13 cellular contexts compared by ENCODE assay signal in the genomic region with DNA sequence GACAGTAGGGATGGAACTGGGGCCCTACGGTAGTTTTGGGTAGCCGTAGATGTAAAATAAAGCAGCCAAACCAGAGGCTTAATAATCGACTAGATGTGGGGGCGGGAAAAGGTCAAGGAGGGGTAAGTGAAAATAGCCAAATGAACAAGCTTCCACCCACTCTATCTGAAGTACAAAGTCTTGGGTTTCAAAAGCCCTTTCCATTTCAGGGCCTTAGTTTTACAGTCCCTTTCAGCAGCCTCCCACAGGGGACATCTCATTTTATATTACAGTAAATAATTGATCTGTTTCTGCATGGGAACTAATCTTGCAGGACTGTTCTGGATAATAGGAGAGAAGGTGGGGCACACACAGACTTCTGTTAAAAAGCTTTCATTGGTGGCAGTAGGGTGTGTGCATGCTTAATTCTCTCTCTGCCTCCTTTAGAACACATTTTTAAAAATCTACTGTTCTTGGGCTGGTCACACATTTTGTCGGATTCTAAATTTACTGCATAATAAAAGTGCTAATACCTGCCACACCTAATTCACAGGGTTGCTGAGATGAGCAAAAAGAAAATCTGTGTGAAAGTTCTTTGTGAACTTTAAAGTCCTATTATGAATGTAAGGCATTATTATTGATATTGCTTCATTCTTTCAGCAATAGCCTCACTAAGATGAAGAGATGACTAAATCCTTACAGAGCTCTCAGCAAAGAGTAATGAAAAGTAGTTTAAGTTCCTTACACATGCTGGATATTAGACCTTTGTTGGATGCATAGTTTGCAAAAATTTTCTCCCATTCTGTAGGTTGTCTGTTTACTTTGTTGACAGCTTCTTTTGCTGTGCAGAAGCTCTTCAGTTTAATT.
A peak's percentile ranks its signal among the peaks of the same experiment; 100 is the strongest.
DNase-seq lines count a peak whose midpoint lies in the region; ATAC-seq, FAIRE-seq and TF ChIP-seq lines count a peak whose summit lies in the region.
"Had no signal": no experiment of that assay in that cellular context is flagged by ENCODE, and none has a peak within 500 bp of the region (broad histone marks: within the 10 kb centered on the region; RNA-seq: fewer than 3 reads in every experiment).

No MANE protein-coding gene starts in this region.

- FAIRE-seq in GM12891 (lab: Jason Lieb, UNC): no peak
- FAIRE-seq: bronchial epithelial cell, kidney had no signal

- ATAC-seq in GM19452 (IDR thresholded peaks at IDR 0.05; ENCODE audit: unreplicated experiment) (peak; percentile 42), HG03025 (IDR thresholded peaks at IDR 0.05; ENCODE audit: low FRiP score, unreplicated experiment) (peak; percentile 37), Right ventricle myocardium inferior (no peak)

- 52 to 54% methylated on average over 5 of the region's 5 CpGs for WGBS in esophagus, 2 donors

- no peak for DNase-seq in GM12891 (ENCODE audit: insufficient read length, low spot score)
- no peak for DNase-seq in vagina (ENCODE audit: extremely low spot score in 2 of 2)
- DNase-seq in head of caudate nucleus: no peak
- DNase-seq in Right ventricle myocardium inferior (ENCODE audit: missing footprints): no peak
- DNase-seq in tibial artery: no peak
- DNase-seq: kidney, NCI-H69, SW 1271 had no signal

- TF ChIP-seq CTCF in vagina (IDR thresholded peaks at IDR 0.05): no peak
- TF ChIP-seq CTCF in tibial artery (IDR thresholded peaks at IDR 0.05): no peak

- H3K27ac ChIP-seq in esophagus (ENCODE audit: low read depth in 2 of 2, low read length in 1 of 2): peak overlapping the region; percentile 14 to 76
- H3K27ac ChIP-seq in vagina: no peak overlapping the region
- no peak overlapping the region for H3K27ac ChIP-seq in tibial artery
- H3K27ac ChIP-seq: neutrophil had no signal

- peaks cover 0 to 2% of the 10 kb centered on the region in 2 donors for H3K4me1 ChIP-seq in esophagus (ENCODE audit: control insufficient read depth in 2 of 2, insufficient read depth in 2 of 2, low read length in 1 of 2)
- peaks cover 14% of the 10 kb centered on the region for H3K4me1 ChIP-seq in vagina
- H3K4me1 ChIP-seq in tibial artery: peaks cover 0 to 13% (median 4%) of the 10 kb centered on the region in 4 donors

- H3K36me3 ChIP-seq in esophagus (ENCODE audit: control insufficient read depth in 2 of 2, insufficient read depth in 2 of 2, low read length in 1 of 2) (no peaks in the 10 kb centered on the region), vagina (no peaks in the 10 kb centered on the region), tibial artery (no peaks in the 10 kb centered on the region)
- H3K36me3 ChIP-seq: neutrophil had no signal

- TF ChIP-seq POLR2A in GM12891 (IDR thresholded peaks at IDR 0.05; ENCODE audit: low read depth, low read length): peak; percentile 46; the same call in 1 of the 2 replicates
- no peak for TF ChIP-seq POLR2A in vagina (IDR thresholded peaks at IDR 0.05)

- H3K27me3 ChIP-seq in esophagus (ENCODE audit: control insufficient read depth in 1 of 2, insufficient read depth in 2 of 2, low read length in 2 of 2): no peaks in the 10 kb centered on the region
- no peaks in the 10 kb centered on the region for H3K27me3 ChIP-seq in vagina
- H3K27me3 ChIP-seq in tibial artery: no peaks in the 10 kb centered on the region
- H3K27me3 ChIP-seq: neutrophil had no signal

- H3K9me3 ChIP-seq in esophagus (ENCODE audit: control insufficient read depth in 2 of 2, insufficient read depth in 1 of 2, low read depth in 1 of 2, low read length in 1 of 2) (no peaks in the 10 kb centered on the region), vagina (no peaks in the 10 kb centered on the region), tibial artery (no peaks in the 10 kb centered on the region)
- H3K9me3 ChIP-seq: neutrophil had no signal

- H3K4me3 ChIP-seq in esophagus (ENCODE audit: low read depth in 1 of 2, low read length in 2 of 2) (no peak overlapping the region), vagina (no peak overlapping the region), tibial artery (no peak overlapping the region)

- intact Hi-C loops in vagina (cut with DNase I) (no loop called here), head of caudate nucleus (cut with DNase I) (no loop called here), Right ventricle myocardium inferior (cut with DNase I) (loop anchor here (10.0 kb wide), 1 partner anchor 106 kb away; the partner anchor contains the start of gene ITPR2), tibial artery (cut with DNase I; ENCODE audit: low total_unique reads) (no loop called here)

TF ChIP-seq in GM12891, 5 proteins besides CTCF, POLR2A, EP300 and RAD21:
- TF ChIP-seq PAX5 (IDR thresholded peaks at IDR 0.05; ENCODE audit: insufficient read depth, low read length, severe bottlenecking) (no peak), POLR2AphosphoS5 (IDR thresholded peaks at IDR 0.05; ENCODE audit: low read depth, low read length) (0 out of 2 replicates have a peak, but pooled peaks have one; percentile 14), SPI1 (IDR thresholded peaks at IDR 0.05; ENCODE audit: low read depth, low read length) (no peak), POU2F2 (IDR thresholded peaks at IDR 0.05; ENCODE audit: low read depth, low read length) (peak; percentile 89)

Comparison
In these comparisons a context has a peak if more than half of its experiments do, and no peak if none do; other contexts are left out.
1. H3K27ac ChIP-seq: peak in esophagus (2 of 2); none in vagina (single experiment) and tibial artery (0 of 2).